In genomic region chr7:12016439-12016838, GRCh38 we compare ENCODE assay signal across 30 cellular contexts.
"Had no signal": no experiment of that assay in that cellular context is flagged by ENCODE, and none has a peak within 500 bp of the region (broad histone marks: within the 10 kb centered on the region; RNA-seq: fewer than 3 reads in every experiment).

No MANE protein-coding gene starts in this region.

- H2AFZ ChIP-seq: PC-9 had no signal

- H3K27me3 ChIP-seq: adrenal gland, MG63 had no signal

- H3K9me3 ChIP-seq: adrenal gland, MG63 had no signal

- FAIRE-seq: astrocyte, bronchial epithelial cell had no signal

- ATAC-seq: activated CD8-positive, alpha-beta T cell treated with anti-CD3 and anti-CD28 coated beads, Interleukin-2, amount 10 ng/mL, durations not matched to agents 7 days and 5 days; activated naive CD4-positive, alpha-beta T cell treated with anti-CD3 and anti-CD28 coated beads, Interleukin-2, amount 50 U/mL, for 72 hours; Right ventricle myocardium inferior had no signal

- H3K27ac ChIP-seq: adrenal gland, PC-9, RWPE1, WERI-Rb-1 had no signal

- H3K4me2 ChIP-seq: PC-9 had no signal

- H3K36me3 ChIP-seq: adrenal gland, MG63, WERI-Rb-1 had no signal

- H3K4me1 ChIP-seq: adrenal gland had no signal

- DNase-seq: activated CD4-positive, alpha-beta T cell treated with anti-CD3 and anti-CD28 coated beads, Interleukin-2, amount 10 ng/mL, durations not matched to agents 7 days and 5 days; activated CD4-positive, alpha-beta T cell treated with anti-CD3 and anti-CD28 coated beads, Interleukin-2, amount 50 U/mL, for 48 hours; activated CD8-positive, alpha-beta T cell treated with anti-CD3 and anti-CD28 coated beads, Interleukin-2, amount 10 ng/mL, durations not matched to agents 7 days and 5 days; activated gamma-delta T cell treated with Interleukin-2 at 50 U/mL for 16 hours; activated naive CD4-positive, alpha-beta T cell treated with anti-CD3 and anti-CD28 coated beads for 36 hours; activated T-cell treated with anti-CD3 and anti-CD28 coated beads, Interleukin-2, amount 50 U/mL, for 24 hours; adrenal gland; caudate nucleus; cerebellar nuclear complex; KBM-7; MG63; NCI-H1048; NCI-H1105 treated with DMSO at 0.1 percent for 48 hours; NCI-H1436; NCI-H1694 treated with DMSO at 0.1 percent for 48 hours; NCI-H2029; NCI-H345; NCI-H524 treated with DMSO at 0.1 percent for 48 hours; NCI-H748 treated with DMSO at 0.1 percent for 48 hours; NK-92 treated with Interleukin-12 subunit alpha and Interleukin-12 subunit beta, amount 100 ng/mL, for 24 hours; PC-9; SIG-M5; SW 1271; T1000; WERI-Rb-1 had no signal

- H3K4me3 ChIP-seq: adrenal gland, MG63, PC-9 had no signal
